ENCODE assay signal across 9 cellular contexts in the genomic region with DNA sequence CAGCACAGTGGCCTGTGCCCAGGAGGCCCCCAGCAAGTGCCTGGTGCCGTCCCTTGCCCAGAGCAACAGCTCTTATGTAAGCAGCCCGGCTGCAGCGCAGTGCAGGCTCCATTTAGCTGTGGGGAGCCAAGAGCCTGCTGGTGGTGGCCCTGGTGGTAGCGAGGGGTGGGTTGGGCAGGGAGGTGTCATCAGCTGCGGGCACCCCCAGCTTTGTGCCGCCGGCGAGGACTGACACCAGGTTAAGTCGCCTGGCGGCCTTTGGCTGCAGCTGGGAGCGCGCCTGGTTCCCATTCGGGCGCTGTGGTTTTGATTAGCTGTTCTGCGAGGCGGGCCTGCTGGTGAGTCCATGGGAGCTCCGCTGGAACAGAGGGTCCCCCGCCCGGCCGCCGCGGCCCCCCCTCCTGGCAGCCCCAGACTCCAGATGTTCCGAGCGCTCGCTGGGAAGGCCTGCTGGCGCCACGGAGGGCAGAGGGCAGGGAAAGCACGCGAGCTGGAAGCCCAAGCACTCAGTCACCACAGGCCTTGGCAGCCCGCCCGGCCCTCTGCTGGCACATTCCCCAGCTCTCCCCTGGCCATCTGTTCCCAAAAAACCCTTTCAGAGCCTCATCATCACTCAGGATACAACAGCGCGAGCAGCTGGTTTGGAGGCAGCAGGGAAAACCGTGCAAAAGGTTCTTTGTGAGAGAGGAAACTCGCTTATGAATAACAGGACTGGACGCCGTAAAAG. TPM values are rescaled to one million over a fixed set of nuclear protein-coding genes. Genes with fewer than 3 reads are reported as not detected.
DNase-seq lines count a peak whose midpoint lies in the region; FAIRE-seq and TF ChIP-seq lines count a peak whose summit lies in the region.
"Had no signal": no experiment of that assay in that cellular context is flagged by ENCODE, and none has a peak within 500 bp of the region (broad histone marks: within the 10 kb centered on the region; RNA-seq: fewer than 3 reads in every experiment).

No MANE protein-coding gene starts in this region.

- intact Hi-C loops in vagina (cut with DNase I), result no loop called here

- H3K36me3 ChIP-seq in mesodermal cell (ENCODE audit: control insufficient read depth, insufficient read depth, low read length) (no peaks in the 10 kb centered on the region), vagina (no peaks in the 10 kb centered on the region)
- H3K36me3 ChIP-seq: BLaER1 had no signal

- no peak for FAIRE-seq in GM19239 (lab: Jason Lieb, UNC)

- peak overlapping the region; percentile 75 for H3K27ac ChIP-seq in mesodermal cell (ENCODE audit: low read depth, low read length, severe bottlenecking)
- peak overlapping the region; percentile 90 for H3K27ac ChIP-seq in vagina
- H3K27ac ChIP-seq: BLaER1 had no signal

- DNase-seq in SIG-M5 treated with dmso at 0.1 percent for 504 hours (lab: John Stamatoyannopoulos, UW; ENCODE audit: unreplicated experiment) (peak; percentile 21), SIG-M5 (lab: John Stamatoyannopoulos, UW) (no peak), RPMI8226 (peak; percentile 87), epithelial cell of proximal tubule (ENCODE audit: low read depth) (peak; percentile 67), vagina (ENCODE audit: extremely low spot score in 2 of 2) (peak in 1 of 2 donors; percentile 99), NAMALWA (ENCODE audit: low spot score) (no peak), GM19239 (ENCODE audit: insufficient read length, low spot score) (no peak)

- H3K27me3 ChIP-seq in vagina, result no peaks in the 10 kb centered on the region

- H3K4me3 ChIP-seq in epithelial cell of proximal tubule (ENCODE audit: low read depth, low read length) (no peak overlapping the region), mesodermal cell (ENCODE audit: extremely low read depth, insufficient read depth, low read length, poor library complexity, severe bottlenecking) (no peak overlapping the region), vagina (peak overlapping the region; percentile 22 to 32)
- H3K4me3 ChIP-seq: BLaER1 had no signal

- 82% methylated on average over 27 to 29 of the region's 37 CpGs for WGBS in mesodermal cell (ENCODE audit: insufficient coverage in 2 of 2), 2 experiments

- H3K9me3 ChIP-seq in mesodermal cell (ENCODE audit: control insufficient read depth, low read length) (no peaks in the 10 kb centered on the region), vagina (no peaks in the 10 kb centered on the region)
- H3K9me3 ChIP-seq: BLaER1 had no signal

- peak in 1 of 2 donors; percentile 14 for TF ChIP-seq POLR2A in vagina (IDR thresholded peaks at IDR 0.05)

- peak; percentile 54 for TF ChIP-seq CTCF in epithelial cell of proximal tubule (conservative IDR thresholded peaks at IDR 0.05; ENCODE audit: low read depth, low read length)
- no peak for TF ChIP-seq CTCF in vagina (IDR thresholded peaks at IDR 0.05)

- H3K4me1 ChIP-seq in mesodermal cell (ENCODE audit: control insufficient read depth, insufficient read depth, low read length, poor library complexity, severe bottlenecking) (peaks cover 15% of the 10 kb centered on the region), vagina (peaks cover 97% of the 10 kb centered on the region)

RNA-seq across cellular contexts. Expression of a gene that starts 18.4 kb away (rescaled TPM):
- total RNA-seq in epithelial cell of proximal tubule, result 0.52 and 0.94 TPM in 2 replicates
- 5.9 TPM for polyA plus RNA-seq in mesodermal cell (2013, experiment 1 of 2)
- 4.1 TPM for polyA plus RNA-seq in mesodermal cell (2013, experiment 2 of 2)
- total RNA-seq in vagina, result 66.5 TPM

Comparison
In these comparisons a context has a peak if more than half of its experiments do, and no peak if none do; other contexts are left out.
1. DNase-seq: peak in SIG-M5 treated with dmso at 0.1 percent for 504 hours (single experiment), RPMI8226 (single experiment) and epithelial cell of proximal tubule (single experiment); none in SIG-M5 (single experiment), NAMALWA (single experiment) and GM19239 (single experiment).
2. H3K4me3 ChIP-seq: peak in vagina (2 of 2); none in epithelial cell of proximal tubule (single experiment) and mesodermal cell (single experiment).
3. RNA of a gene that starts 18.4 kb away (total RNA-seq): 66.5 TPM in vagina (single experiment); 0.52 to 0.94 TPM in epithelial cell of proximal tubule; every median in the first group is over 10 times any median in the second.